10 cellular contexts compared by ENCODE assay signal in genomic region chr4:159191989-159192388, GRCh38.
DNase-seq lines count a peak whose midpoint lies in the region; ATAC-seq, FAIRE-seq and TF ChIP-seq lines count a peak whose summit lies in the region.
"Had no signal": no experiment of that assay in that cellular context is flagged by ENCODE, and none has a peak within 500 bp of the region (broad histone marks: within the 10 kb centered on the region; RNA-seq: fewer than 3 reads in every experiment).

No MANE protein-coding gene starts in this region.

- POLR2A ChIA-PET in Caco-2 (lab: Charles Lee): no interaction called here
- POLR2A ChIA-PET in HepG2 (lab: Yijun Ruan, JAX): no interaction called here

- no peaks in the 10 kb centered on the region for H3K27me3 Mint-ChIP-seq in Caco-2 (ENCODE audit: insufficient read depth, unreplicated experiment)

- TF ChIP-seq RAD21 in HepG2 (CRISPR knock-in tag; IDR thresholded peaks at IDR 0.05): no peak

- no peak for TF ChIP-seq POLR2A in HepG2 (IDR thresholded peaks at IDR 0.05; ENCODE audit: insufficient read depth in 1 of 2, low read depth in 2 of 2, low read length in 2 of 2)

- TF ChIP-seq EP300 in HepG2 (IDR thresholded peaks at IDR 0.05; ENCODE audit: low read depth in 2 of 2, low read length in 2 of 2): no peak
- TF ChIP-seq EP300 in HepG2 (CRISPR knock-in tag; IDR thresholded peaks at IDR 0.05; ENCODE audit: borderline replicate concordance): no peak

- peaks cover 6% of the 10 kb centered on the region for H3K4me1 Mint-ChIP-seq in Caco-2 (ENCODE audit: low read depth, unreplicated experiment)

- TF ChIP-seq CTCF in Caco-2 (IDR thresholded peaks at IDR 0.05; ENCODE audit: insufficient read depth in 1 of 2, low read depth in 1 of 2, low read length in 1 of 2, severe bottlenecking in 1 of 2, unreplicated experiment in 1 of 2) (peak; percentile 33 to 53), HepG2 (CRISPR knock-in tag; IDR thresholded peaks at IDR 0.05) (peak; percentile 49)

- CTCF ChIA-PET in Caco-2 (lab: Charles Lee) (interaction anchor here (0.6 to 1.1 kb wide), 5 partner anchors 11 to 335 kb away, joined by 3 to 4 read pairs (median 3); no protein-coding TSS in a partner anchor), HepG2 (lab: Yijun Ruan, JAX; ENCODE audit: low intra/inter-chr PET ratio, low total read pairs) (interaction anchor here (1.7 kb wide), 1 partner anchor 335 kb away, joined by 6 read pairs; no protein-coding TSS in a partner anchor)

- no peaks in the 10 kb centered on the region for H4K20me1 ChIP-seq in HepG2 (ENCODE audit: insufficient read depth, low read length)

- no peaks in the 10 kb centered on the region for H3K4me1 ChIP-seq in Caco-2
- no peaks in the 10 kb centered on the region for H3K4me1 ChIP-seq in HepG2 (ENCODE audit: insufficient read depth, low read length)

- no peak overlapping the region for H3K27ac Mint-ChIP-seq in Caco-2 (ENCODE audit: unreplicated experiment)

- in situ Hi-C loops in HepG2 (cut with HindIII; ENCODE audit: extremely low pct_ligation_motif_present, low pct_unique_long_range_greater_than_20kb): no loop called here

- no peaks in the 10 kb centered on the region for H3K9me3 ChIP-seq in Caco-2
- H3K9me3 ChIP-seq in HepG2 (ENCODE audit: low read length): no peaks in the 10 kb centered on the region

- WGBS in HepG2 (ENCODE audit: low lambda C conversion rate): 69% methylated on average over 5 of the region's 5 CpGs

- peaks cover 23% of the 10 kb centered on the region for H3K36me3 Mint-ChIP-seq in Caco-2 (ENCODE audit: insufficient read depth, unreplicated experiment)

- no peaks in the 10 kb centered on the region for H3K27me3 ChIP-seq in Caco-2 (replicated peaks; ENCODE audit: control insufficient read depth, insufficient read depth, low read length)
- H3K27me3 ChIP-seq in HepG2 (ENCODE audit: control insufficient read depth in 1 of 2, insufficient read depth in 2 of 2, low read length in 2 of 2): no peaks in the 10 kb centered on the region

- H3K4me3 ChIP-seq in Caco-2 (ENCODE audit: low read depth, low read length) (no peak overlapping the region), HepG2 (replicated peaks in 1 of 3; ENCODE audit: insufficient read depth in 1 of 3, low read depth in 2 of 3, low read length in 3 of 3) (no peak overlapping the region)
- H3K4me3 ChIP-seq: SK-N-MC had no signal

- no peaks in the 10 kb centered on the region for H3K9me3 Mint-ChIP-seq in Caco-2 (ENCODE audit: unreplicated experiment)

- FAIRE-seq in HepG2 (lab: Jason Lieb, UNC): peak; percentile 51

- ATAC-seq in HepG2 (peak; percentile 70), GM21381 (IDR thresholded peaks at IDR 0.05; ENCODE audit: unreplicated experiment) (no peak)

- no peaks in the 10 kb centered on the region for H3K79me2 ChIP-seq in HepG2 (ENCODE audit: insufficient read depth, low read length)

- no peak overlapping the region for H2AFZ ChIP-seq in HepG2 (ENCODE audit: low read length)

- H3K36me3 ChIP-seq in Caco-2 (ENCODE audit: control insufficient read depth, insufficient read depth, low read length): no peaks in the 10 kb centered on the region
- peaks cover 1 to 6% of the 10 kb centered on the region in 2 experiments; a peak in 1 of 5 replicates for H3K36me3 ChIP-seq in HepG2 (replicated peaks in 1 of 2; ENCODE audit: control insufficient read depth in 1 of 2, insufficient read depth in 2 of 2, low read length in 2 of 2)

- no peak overlapping the region for H3K4me3 Mint-ChIP-seq in Caco-2 (ENCODE audit: unreplicated experiment)

- H3K9ac ChIP-seq in HepG2 (ENCODE audit: insufficient read depth, low read depth, low read length): no peak overlapping the region

- no TSS peak for BruUV-seq in Caco-2 (replicated peaks; lab: Mats Ljungman, UMichigan)
- no TSS peak for BruUV-seq in HepG2 (replicated peaks; lab: Mats Ljungman, UMichigan)

- DNase-seq in Caco-2 (peak in 1 of 2 experiments; percentile 45), HS-5 (ENCODE audit: low read depth) (peak; percentile 34), amniotic epithelial cell (ENCODE audit: low read depth) (peak; percentile 87), HepG2 (ENCODE audit: low spot score) (peak; percentile 65), superior temporal gyrus (ENCODE audit: extremely low spot score) (no peak), nucleus accumbens (lab: John Stamatoyannopoulos, UW) (no peak), occipital lobe (lab: John Stamatoyannopoulos, UW) (no peak)
- DNase-seq: cortex of kidney had no signal

- no peak overlapping the region for H3K4me2 ChIP-seq in HepG2 (ENCODE audit: low read depth, low read length)

- intact Hi-C loops in Caco-2 (cut with micrococcal nuclease; ENCODE audit: unreplicated experiment): no loop called here
- intact Hi-C loops in HepG2 (cut with micrococcal nuclease; ENCODE audit: unreplicated experiment): loop anchor here (1.0 kb wide), 1 partner anchor 335 kb away; no protein-coding TSS in a partner anchor

- no peak overlapping the region for H3K27ac ChIP-seq in HepG2 (ENCODE audit: extremely low read length, insufficient read depth, low read length)
- H3K27ac ChIP-seq: SK-N-MC had no signal

TF ChIP-seq in HepG2, 621 proteins besides CTCF, POLR2A, EP300 and RAD21:
- TF ChIP-seq NR2C2 (CRISPR knock-in tag; IDR thresholded peaks at IDR 0.05; ENCODE audit: borderline replicate concordance): no peak
- TF ChIP-seq MAFF (IDR thresholded peaks at IDR 0.05; ENCODE audit: low read depth, low read length): 0 out of 2 replicates have a peak, but pooled peaks have one; percentile 7
- TF ChIP-seq CAMTA2 (CRISPR knock-in tag; IDR thresholded peaks at IDR 0.05; ENCODE audit: borderline replicate concordance): no peak
- TF ChIP-seq MAF1 (CRISPR knock-in tag; IDR thresholded peaks at IDR 0.05; ENCODE audit: borderline replicate concordance): no peak
- peak; percentile 57; the same call in 1 of the 2 replicates for TF ChIP-seq STAG1 (CRISPR knock-in tag; IDR thresholded peaks at IDR 0.05)
- TF ChIP-seq NKX3-1 (CRISPR knock-in tag; IDR thresholded peaks at IDR 0.05): no peak
- no peak for TF ChIP-seq ZMYM4 (CRISPR knock-in tag; IDR thresholded peaks at IDR 0.05)
- TF ChIP-seq SMC3 (IDR thresholded peaks at IDR 0.05; ENCODE audit: low read length): peak; percentile 39; the same call in 1 of the 2 replicates
- no peak for TF ChIP-seq GTF3A (CRISPR knock-in tag; conservative IDR thresholded peaks at IDR 0.05)
- no peak for TF ChIP-seq AHR (CRISPR knock-in tag; IDR thresholded peaks at IDR 0.05)
- no peak for TF ChIP-seq POLR2AphosphoS2 (IDR thresholded peaks at IDR 0.05; ENCODE audit: low read depth, low read length)
- TF ChIP-seq FOXK2 (IDR thresholded peaks at IDR 0.05): no peak
- no peak for TF ChIP-seq SMARCE1 (IDR thresholded peaks at IDR 0.05; ENCODE audit: borderline replicate concordance)
- TF ChIP-seq UBTF (CRISPR knock-in tag; IDR thresholded peaks at IDR 0.05): no peak
- TF ChIP-seq MAFK (conservative IDR thresholded peaks at IDR 0.05 in 1 of 2, IDR thresholded peaks at IDR 0.05 in 1 of 2; ENCODE audit: low read length in 2 of 2): peak in 1 of 2 experiments; percentile 9; a peak in 1 of 4 replicates
- TF ChIP-seq ETV6 (CRISPR knock-in tag; conservative IDR thresholded peaks at IDR 0.05): no peak
- TF ChIP-seq, protein P1, sequence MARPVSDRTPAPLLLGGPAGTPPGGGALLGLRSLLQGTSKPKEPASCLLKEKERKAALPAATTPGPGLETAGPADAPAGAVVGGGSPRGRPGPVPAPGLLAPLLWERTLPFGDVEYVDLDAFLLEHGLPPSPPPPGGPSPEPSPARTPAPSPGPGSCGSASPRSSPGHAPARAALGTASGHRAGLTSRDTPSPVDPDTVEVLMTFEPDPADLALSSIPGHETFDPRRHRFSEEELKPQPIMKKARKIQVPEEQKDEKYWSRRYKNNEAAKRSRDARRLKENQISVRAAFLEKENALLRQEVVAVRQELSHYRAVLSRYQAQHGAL (CRISPR knock-in tag; IDR thresholded peaks at IDR 0.05; ENCODE audit: not compliant biosample characterization): no peak

Comparison
In these comparisons a context has a peak if more than half of its experiments do, and no peak if none do; other contexts are left out.
1. DNase-seq: peak in HS-5 (single experiment), amniotic epithelial cell (single experiment) and HepG2 (single experiment); none in superior temporal gyrus (single experiment), nucleus accumbens (0 of 56) and occipital lobe (single experiment).